1 cellular context compared by ENCODE assay signal in the genomic region with DNA sequence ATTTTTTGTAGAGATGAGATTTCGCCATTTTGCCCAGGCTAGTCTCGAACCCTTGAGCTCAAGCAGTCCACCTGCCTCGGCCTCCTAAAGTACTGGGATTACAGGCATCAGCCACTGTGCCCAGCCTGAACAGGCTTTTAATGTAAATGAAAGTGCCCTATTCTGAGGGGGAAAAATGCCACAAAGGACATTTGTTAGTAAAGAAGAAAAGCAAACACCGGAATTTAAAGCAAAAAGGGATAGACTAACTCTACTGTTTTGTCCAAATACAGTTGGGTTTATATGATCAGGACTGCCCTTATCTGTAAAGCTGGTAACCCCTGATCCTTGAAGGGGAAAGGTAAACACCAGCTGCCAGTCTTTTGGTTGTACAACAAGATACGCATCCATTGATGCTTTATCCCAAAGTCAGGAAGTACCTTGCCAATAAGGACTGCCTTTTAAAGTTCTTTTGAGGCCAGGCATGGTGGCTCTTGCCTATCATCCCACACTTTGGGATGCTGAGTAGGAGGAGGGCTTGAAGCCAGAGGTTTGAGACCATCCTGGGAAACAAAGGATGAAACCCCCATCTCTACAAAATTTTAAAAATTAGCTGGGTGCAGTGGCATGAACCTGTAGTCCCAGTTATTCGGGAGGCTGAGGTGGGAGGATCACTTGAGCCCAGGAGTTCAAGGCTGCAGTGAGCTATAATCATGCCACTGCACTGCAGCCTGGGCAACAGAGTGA.
TF ChIP-seq lines count a peak whose summit lies in the region.

No MANE protein-coding gene starts in this region.

TF ChIP-seq in HepG2, 621 proteins besides CTCF, POLR2A, EP300 and RAD21 (continued from another document and continues in another):
- TF ChIP-seq, protein P1, sequence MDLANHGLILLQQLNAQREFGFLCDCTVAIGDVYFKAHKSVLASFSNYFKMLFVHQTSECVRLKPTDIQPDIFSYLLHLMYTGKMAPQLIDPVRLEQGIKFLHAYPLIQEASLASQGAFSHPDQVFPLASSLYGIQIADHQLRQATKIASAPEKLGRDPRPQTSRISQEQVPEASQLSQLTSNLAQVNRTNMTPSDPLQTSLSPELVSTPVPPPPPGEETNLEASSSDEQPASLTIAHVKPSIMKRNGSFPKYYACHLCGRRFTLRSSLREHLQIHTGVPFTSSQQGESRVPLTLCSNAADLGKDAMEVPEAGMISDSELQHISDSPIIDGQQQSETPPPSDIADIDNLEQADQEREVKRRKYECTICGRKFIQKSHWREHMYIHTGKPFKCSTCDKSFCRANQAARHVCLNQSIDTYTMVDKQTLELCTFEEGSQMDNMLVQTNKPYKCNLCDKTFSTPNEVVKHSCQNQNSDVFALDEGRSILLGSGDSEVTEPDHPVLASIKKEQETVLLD (CRISPR knock-in tag; IDR thresholded peaks at IDR 0.05; ENCODE audit: low read depth), result no peak
- TF ChIP-seq NFE2L1 (CRISPR knock-in tag; IDR thresholded peaks at IDR 0.05; ENCODE audit: borderline replicate concordance) (no peak), SMARCE1 (IDR thresholded peaks at IDR 0.05; ENCODE audit: borderline replicate concordance) (no peak), ZNF205 (CRISPR knock-in tag; IDR thresholded peaks at IDR 0.05) (peak; percentile 79; the same call in 1 of the 2 replicates), SNAPC2 (CRISPR knock-in tag; IDR thresholded peaks at IDR 0.05) (0 out of 2 replicates have a peak, but pooled peaks have one; percentile 32), ZNF773 (CRISPR knock-in tag; IDR thresholded peaks at IDR 0.05; ENCODE audit: borderline replicate concordance) (no peak), ZNF674 (CRISPR knock-in tag; IDR thresholded peaks at IDR 0.05; ENCODE audit: low read depth) (no peak), DNMT1 (CRISPR knock-in tag; IDR thresholded peaks at IDR 0.05) (no peak), FLYWCH1 (CRISPR knock-in tag; IDR thresholded peaks at IDR 0.05) (no peak), ZNF605 (CRISPR knock-in tag; IDR thresholded peaks at IDR 0.05) (peak; percentile 75; the same call in 1 of the 2 replicates), ZNF724P (CRISPR knock-in tag; IDR thresholded peaks at IDR 0.05; ENCODE audit: borderline replicate concordance) (0 out of 2 replicates have a peak, but pooled peaks have one; percentile 80), SRSF9 (IDR thresholded peaks at IDR 0.05; ENCODE audit: borderline replicate concordance, insufficient read depth, low read depth, low read length, poor library complexity, severe bottlenecking) (no peak), ZNF121 (CRISPR knock-in tag; IDR thresholded peaks at IDR 0.05) (peak; percentile 78), CENPT (CRISPR knock-in tag; IDR thresholded peaks at IDR 0.05; ENCODE audit: low read depth) (no peak), RFX1 (IDR thresholded peaks at IDR 0.05) (no peak), ZNF329 (CRISPR knock-in tag; IDR thresholded peaks at IDR 0.05; ENCODE audit: low read depth) (no peak), ZNF207 (IDR thresholded peaks at IDR 0.05; ENCODE audit: borderline replicate concordance) (no peak), CCDC6 (CRISPR knock-in tag; IDR thresholded peaks at IDR 0.05) (peak; percentile 68; the same call in 1 of the 2 replicates), ZSCAN29 (CRISPR knock-in tag; conservative IDR thresholded peaks at IDR 0.05) (peak; percentile 94), NR1H2 (CRISPR knock-in tag; IDR thresholded peaks at IDR 0.05; ENCODE audit: borderline replicate concordance, low read depth) (no peak), ZSCAN21 (CRISPR knock-in tag; IDR thresholded peaks at IDR 0.05; ENCODE audit: borderline replicate concordance) (no peak), ZNF879 (CRISPR knock-in tag; IDR thresholded peaks at IDR 0.05) (no peak), ZNF335 (CRISPR knock-in tag; IDR thresholded peaks at IDR 0.05) (no peak), ZMYM4 (CRISPR knock-in tag; IDR thresholded peaks at IDR 0.05) (peak; percentile 79), POLR2AphosphoS5 (IDR thresholded peaks at IDR 0.05; ENCODE audit: low read depth, low read length) (no peak), ZNF260 (CRISPR knock-in tag; IDR thresholded peaks at IDR 0.05; ENCODE audit: borderline replicate concordance, low read depth) (no peak), ZBTB3 (CRISPR knock-in tag; IDR thresholded peaks at IDR 0.05; ENCODE audit: borderline replicate concordance, low read depth) (peak; percentile 65; the same call in 1 of the 2 replicates), ZNF558 (CRISPR knock-in tag; IDR thresholded peaks at IDR 0.05; ENCODE audit: borderline replicate concordance) (no peak; the same call in 1 of the 2 replicates), ZNF44 (CRISPR knock-in tag; IDR thresholded peaks at IDR 0.05) (no peak), TOPORS (CRISPR knock-in tag; IDR thresholded peaks at IDR 0.05) (no peak), SETDB1 (CRISPR knock-in tag; IDR thresholded peaks at IDR 0.05; ENCODE audit: borderline replicate concordance) (no peak), ZFP41 (CRISPR knock-in tag; IDR thresholded peaks at IDR 0.05; ENCODE audit: borderline replicate concordance) (no peak), MED1 (CRISPR knock-in tag; IDR thresholded peaks at IDR 0.05) (peak; percentile 97), SRSF1 (optimal IDR thresholded peaks at IDR 0.05; ENCODE audit: low read depth, low read length) (no peak), ZNF552 (CRISPR knock-in tag; IDR thresholded peaks at IDR 0.05; ENCODE audit: borderline replicate concordance) (no peak), ADNP (CRISPR knock-in tag; IDR thresholded peaks at IDR 0.05) (peak; percentile 93), CEBPG (CRISPR knock-in tag; IDR thresholded peaks at IDR 0.05) (peak; percentile 57), RFX3 (CRISPR knock-in tag; IDR thresholded peaks at IDR 0.05) (no peak), ZFX (CRISPR knock-in tag; IDR thresholded peaks at IDR 0.05; ENCODE audit: low read depth) (peak; percentile 46; the same call in 1 of the 2 replicates), ZNF431 (CRISPR knock-in tag; IDR thresholded peaks at IDR 0.05; ENCODE audit: borderline replicate concordance, low read depth) (0 out of 2 replicates have a peak, but pooled peaks have one; percentile 63), KAT2B (IDR thresholded peaks at IDR 0.05; ENCODE audit: borderline replicate concordance, low read depth, low read length) (no peak), KMT2A (CRISPR knock-in tag; IDR thresholded peaks at IDR 0.05) (no peak)
- TF ChIP-seq, protein P2, sequence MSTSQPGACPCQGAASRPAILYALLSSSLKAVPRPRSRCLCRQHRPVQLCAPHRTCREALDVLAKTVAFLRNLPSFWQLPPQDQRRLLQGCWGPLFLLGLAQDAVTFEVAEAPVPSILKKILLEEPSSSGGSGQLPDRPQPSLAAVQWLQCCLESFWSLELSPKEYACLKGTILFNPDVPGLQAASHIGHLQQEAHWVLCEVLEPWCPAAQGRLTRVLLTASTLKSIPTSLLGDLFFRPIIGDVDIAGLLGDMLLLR (CRISPR knock-in tag; IDR thresholded peaks at IDR 0.05), result no peak
- TF ChIP-seq, protein P3, sequence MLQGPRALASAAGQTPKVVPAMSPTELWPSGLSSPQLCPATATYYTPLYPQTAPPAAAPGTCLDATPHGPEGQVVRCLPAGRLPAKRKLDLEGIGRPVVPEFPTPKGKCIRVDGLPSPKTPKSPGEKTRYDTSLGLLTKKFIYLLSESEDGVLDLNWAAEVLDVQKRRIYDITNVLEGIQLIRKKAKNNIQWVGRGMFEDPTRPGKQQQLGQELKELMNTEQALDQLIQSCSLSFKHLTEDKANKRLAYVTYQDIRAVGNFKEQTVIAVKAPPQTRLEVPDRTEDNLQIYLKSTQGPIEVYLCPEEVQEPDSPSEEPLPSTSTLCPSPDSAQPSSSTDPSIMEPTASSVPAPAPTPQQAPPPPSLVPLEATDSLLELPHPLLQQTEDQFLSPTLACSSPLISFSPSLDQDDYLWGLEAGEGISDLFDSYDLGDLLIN (CRISPR knock-in tag; IDR thresholded peaks at IDR 0.05; ENCODE audit: borderline replicate concordance), result no peak
- TF ChIP-seq, protein P4, sequence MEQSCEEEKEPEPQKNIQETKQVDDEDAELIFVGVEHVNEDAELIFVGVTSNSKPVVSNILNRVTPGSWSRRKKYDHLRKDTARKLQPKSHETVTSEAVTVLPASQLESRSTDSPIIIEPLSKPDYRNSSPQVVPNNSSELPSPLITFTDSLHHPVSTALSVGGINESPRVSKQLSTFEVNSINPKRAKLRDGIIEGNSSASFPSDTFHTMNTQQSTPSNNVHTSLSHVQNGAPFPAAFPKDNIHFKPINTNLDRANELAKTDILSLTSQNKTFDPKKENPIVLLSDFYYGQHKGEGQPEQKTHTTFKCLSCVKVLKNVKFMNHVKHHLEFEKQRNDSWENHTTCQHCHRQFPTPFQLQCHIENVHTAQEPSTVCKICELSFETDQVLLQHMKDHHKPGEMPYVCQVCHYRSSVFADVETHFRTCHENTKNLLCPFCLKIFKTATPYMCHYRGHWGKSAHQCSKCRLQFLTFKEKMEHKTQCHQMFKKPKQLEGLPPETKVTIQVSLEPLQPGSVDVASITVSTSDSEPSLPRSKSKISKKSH (CRISPR knock-in tag; IDR thresholded peaks at IDR 0.05; ENCODE audit: borderline replicate concordance), result no peak
- TF ChIP-seq, protein P5, sequence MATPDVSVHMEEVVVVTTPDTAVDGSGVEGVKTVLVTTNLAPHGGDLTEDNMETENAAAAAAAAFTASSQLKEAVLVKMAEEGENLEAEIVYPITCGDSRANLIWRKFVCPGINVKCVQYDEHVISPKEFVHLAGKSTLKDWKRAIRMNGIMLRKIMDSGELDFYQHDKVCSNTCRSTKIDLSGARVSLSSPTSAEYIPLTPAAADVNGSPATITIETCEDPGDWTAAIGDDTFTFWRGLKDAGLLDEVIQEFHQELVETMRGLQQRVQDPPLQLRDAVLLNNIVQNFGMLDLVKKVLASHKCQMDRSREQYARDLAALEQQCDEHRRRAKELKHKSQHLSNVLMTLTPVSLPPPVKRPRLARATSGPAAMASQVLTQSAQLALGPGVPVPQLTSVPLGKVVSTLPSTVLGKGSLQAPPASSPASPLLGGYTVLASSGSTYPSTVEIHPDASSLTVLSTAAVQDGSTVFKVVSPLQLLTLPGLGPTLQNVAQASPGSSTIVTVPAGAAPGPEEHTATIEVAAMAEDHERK (CRISPR knock-in tag; IDR thresholded peaks at IDR 0.05; ENCODE audit: low read depth), result no peak
- TF ChIP-seq, protein P6, sequence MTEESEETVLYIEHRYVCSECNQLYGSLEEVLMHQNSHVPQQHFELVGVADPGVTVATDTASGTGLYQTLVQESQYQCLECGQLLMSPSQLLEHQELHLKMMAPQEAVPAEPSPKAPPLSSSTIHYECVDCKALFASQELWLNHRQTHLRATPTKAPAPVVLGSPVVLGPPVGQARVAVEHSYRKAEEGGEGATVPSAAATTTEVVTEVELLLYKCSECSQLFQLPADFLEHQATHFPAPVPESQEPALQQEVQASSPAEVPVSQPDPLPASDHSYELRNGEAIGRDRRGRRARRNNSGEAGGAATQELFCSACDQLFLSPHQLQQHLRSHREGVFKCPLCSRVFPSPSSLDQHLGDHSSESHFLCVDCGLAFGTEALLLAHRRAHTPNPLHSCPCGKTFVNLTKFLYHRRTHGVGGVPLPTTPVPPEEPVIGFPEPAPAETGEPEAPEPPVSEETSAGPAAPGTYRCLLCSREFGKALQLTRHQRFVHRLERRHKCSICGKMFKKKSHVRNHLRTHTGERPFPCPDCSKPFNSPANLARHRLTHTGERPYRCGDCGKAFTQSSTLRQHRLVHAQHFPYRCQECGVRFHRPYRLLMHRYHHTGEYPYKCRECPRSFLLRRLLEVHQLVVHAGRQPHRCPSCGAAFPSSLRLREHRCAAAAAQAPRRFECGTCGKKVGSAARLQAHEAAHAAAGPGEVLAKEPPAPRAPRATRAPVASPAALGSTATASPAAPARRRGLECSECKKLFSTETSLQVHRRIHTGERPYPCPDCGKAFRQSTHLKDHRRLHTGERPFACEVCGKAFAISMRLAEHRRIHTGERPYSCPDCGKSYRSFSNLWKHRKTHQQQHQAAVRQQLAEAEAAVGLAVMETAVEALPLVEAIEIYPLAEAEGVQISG (CRISPR knock-in tag; IDR thresholded peaks at IDR 0.05), result peak; percentile 58
- TF ChIP-seq, protein P7, sequence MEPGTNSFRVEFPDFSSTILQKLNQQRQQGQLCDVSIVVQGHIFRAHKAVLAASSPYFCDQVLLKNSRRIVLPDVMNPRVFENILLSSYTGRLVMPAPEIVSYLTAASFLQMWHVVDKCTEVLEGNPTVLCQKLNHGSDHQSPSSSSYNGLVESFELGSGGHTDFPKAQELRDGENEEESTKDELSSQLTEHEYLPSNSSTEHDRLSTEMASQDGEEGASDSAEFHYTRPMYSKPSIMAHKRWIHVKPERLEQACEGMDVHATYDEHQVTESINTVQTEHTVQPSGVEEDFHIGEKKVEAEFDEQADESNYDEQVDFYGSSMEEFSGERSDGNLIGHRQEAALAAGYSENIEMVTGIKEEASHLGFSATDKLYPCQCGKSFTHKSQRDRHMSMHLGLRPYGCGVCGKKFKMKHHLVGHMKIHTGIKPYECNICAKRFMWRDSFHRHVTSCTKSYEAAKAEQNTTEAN (CRISPR knock-in tag; conservative IDR thresholded peaks at IDR 0.05), result peak; percentile 84
- TF ChIP-seq, protein P8, sequence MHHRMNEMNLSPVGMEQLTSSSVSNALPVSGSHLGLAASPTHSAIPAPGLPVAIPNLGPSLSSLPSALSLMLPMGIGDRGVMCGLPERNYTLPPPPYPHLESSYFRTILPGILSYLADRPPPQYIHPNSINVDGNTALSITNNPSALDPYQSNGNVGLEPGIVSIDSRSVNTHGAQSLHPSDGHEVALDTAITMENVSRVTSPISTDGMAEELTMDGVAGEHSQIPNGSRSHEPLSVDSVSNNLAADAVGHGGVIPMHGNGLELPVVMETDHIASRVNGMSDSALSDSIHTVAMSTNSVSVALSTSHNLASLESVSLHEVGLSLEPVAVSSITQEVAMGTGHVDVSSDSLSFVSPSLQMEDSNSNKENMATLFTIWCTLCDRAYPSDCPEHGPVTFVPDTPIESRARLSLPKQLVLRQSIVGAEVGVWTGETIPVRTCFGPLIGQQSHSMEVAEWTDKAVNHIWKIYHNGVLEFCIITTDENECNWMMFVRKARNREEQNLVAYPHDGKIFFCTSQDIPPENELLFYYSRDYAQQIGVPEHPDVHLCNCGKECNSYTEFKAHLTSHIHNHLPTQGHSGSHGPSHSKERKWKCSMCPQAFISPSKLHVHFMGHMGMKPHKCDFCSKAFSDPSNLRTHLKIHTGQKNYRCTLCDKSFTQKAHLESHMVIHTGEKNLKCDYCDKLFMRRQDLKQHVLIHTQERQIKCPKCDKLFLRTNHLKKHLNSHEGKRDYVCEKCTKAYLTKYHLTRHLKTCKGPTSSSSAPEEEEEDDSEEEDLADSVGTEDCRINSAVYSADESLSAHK (CRISPR knock-in tag; IDR thresholded peaks at IDR 0.05; ENCODE audit: borderline replicate concordance), result no peak
- TF ChIP-seq, protein P9, sequence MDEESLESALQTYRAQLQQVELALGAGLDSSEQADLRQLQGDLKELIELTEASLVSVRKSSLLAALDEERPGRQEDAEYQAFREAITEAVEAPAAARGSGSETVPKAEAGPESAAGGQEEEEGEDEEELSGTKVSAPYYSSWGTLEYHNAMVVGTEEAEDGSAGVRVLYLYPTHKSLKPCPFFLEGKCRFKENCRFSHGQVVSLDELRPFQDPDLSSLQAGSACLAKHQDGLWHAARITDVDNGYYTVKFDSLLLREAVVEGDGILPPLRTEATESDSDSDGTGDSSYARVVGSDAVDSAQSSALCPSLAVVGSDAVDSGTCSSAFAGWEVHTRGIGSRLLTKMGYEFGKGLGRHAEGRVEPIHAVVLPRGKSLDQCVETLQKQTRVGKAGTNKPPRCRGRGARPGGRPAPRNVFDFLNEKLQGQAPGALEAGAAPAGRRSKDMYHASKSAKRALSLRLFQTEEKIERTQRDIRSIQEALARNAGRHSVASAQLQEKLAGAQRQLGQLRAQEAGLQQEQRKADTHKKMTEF (CRISPR knock-in tag; IDR thresholded peaks at IDR 0.05), result peak; percentile 91
- TF ChIP-seq, protein P10, sequence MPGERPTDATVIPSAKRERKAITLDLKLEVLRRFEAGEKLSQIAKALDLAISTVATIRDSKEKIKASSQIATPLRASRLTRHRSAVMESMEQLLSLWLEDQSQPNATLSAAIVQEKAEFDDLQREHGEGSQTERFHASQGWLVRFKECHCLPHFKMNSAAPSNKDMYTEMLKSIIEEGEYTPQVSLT (CRISPR knock-in tag; IDR thresholded peaks at IDR 0.05; ENCODE audit: borderline replicate concordance, low read depth), result no peak
